Comparison of ENCODE assay signal across 9 cellular contexts in the genomic region with DNA sequence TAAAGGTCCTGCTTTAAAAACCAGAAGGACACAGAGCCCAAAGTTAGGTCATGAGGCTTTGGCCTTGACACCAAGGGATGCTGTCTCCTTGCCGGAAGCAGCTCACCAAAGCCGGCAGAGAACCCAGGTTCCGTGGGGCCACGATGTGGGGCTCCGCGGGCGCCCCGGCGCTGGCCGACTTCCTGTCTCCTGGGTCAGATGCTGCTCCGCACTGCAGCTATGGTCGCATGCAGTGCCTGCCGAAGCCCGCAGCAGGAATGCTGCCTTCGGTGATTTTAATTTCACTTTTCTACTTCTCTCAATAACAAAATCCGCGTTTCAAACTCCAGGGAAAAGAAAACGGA. TPM values are rescaled to one million over a fixed set of nuclear protein-coding genes. Genes with fewer than 3 reads are reported as not detected.
DNase-seq lines count a peak whose midpoint lies in the region; ATAC-seq and TF ChIP-seq lines count a peak whose summit lies in the region.
"Had no signal": no experiment of that assay in that cellular context is flagged by ENCODE, and none has a peak within 500 bp of the region (broad histone marks: within the 10 kb centered on the region; RNA-seq: fewer than 3 reads in every experiment).

No MANE protein-coding gene starts in this region.

- no peak overlapping the region for H4K8ac ChIP-seq in mesendoderm (ENCODE audit: low read depth, low read length)

- no peak overlapping the region for H4K5ac ChIP-seq in mesendoderm (ENCODE audit: low read length)

- H3K56ac ChIP-seq in mesendoderm (ENCODE audit: low read length): peak overlapping the region; percentile 30

- H3K4me1 Mint-ChIP-seq in chondrocyte (ENCODE audit: low read depth): peaks cover 25% of the 10 kb centered on the region

- peaks cover 22% of the 10 kb centered on the region for H3K79me1 ChIP-seq in mesendoderm (ENCODE audit: low read length)

- peak overlapping the region; percentile 99 for H3K27ac ChIP-seq in mesendoderm (ENCODE audit: low read depth, low read length)

- peak overlapping the region; percentile 89 for H3K4me3 Mint-ChIP-seq in chondrocyte (ENCODE audit: unreplicated experiment)

- no peak overlapping the region for H3K4ac ChIP-seq in mesendoderm (ENCODE audit: low read depth, low read length)

- no peaks in the 10 kb centered on the region for H3K9me3 Mint-ChIP-seq in chondrocyte (ENCODE audit: low read depth)

- WGBS in mesendoderm (ENCODE audit: extremely low coverage, insufficient coverage, low lambda C conversion rate): no CpG with 5 or more reads among the region's 18 CpGs

- peaks cover 3% of the 10 kb centered on the region for H3K36me3 ChIP-seq in mesendoderm (ENCODE audit: control insufficient read depth, insufficient read depth, low read length)

- peak overlapping the region; percentile 98 for H3K27ac Mint-ChIP-seq in chondrocyte (ENCODE audit: unreplicated experiment)

- H2BK15ac ChIP-seq in mesendoderm (replicated peaks; ENCODE audit: low read depth): no peak overlapping the region

- peak; percentile 27 to 66 (median 50) for DNase-seq in activated CD4-positive, CD25-positive, alpha-beta regulatory T cell (lab: John Stamatoyannopoulos, UW)
- no peak for DNase-seq in chondrocyte (ENCODE audit: low spot score)
- DNase-seq in mesendoderm: no peak
- DNase-seq in stimulated activated CD8-positive, alpha-beta memory T cell treated with anti-CD3 and anti-CD28 coated beads, Interleukin-7, amount 100 ng/mL, for 4 hours (ENCODE audit: low read depth in 2 of 2): peak; percentile 38 to 49
- no peak for DNase-seq in DMS153 treated with DMSO at 0.1 percent for 48 hours (lab: John Stamatoyannopoulos, UW; ENCODE audit: unreplicated experiment)

- no peak overlapping the region for H2BK120ac ChIP-seq in mesendoderm (ENCODE audit: low read depth, low read length)

- peak overlapping the region; percentile 42 for H3K9ac ChIP-seq in mesendoderm (ENCODE audit: low read length)

- H3K23ac ChIP-seq in mesendoderm (ENCODE audit: low read length): no peak overlapping the region

- H3K4me3 ChIP-seq in mesendoderm (ENCODE audit: low read length): no peak overlapping the region

- no peak overlapping the region for H2BK5ac ChIP-seq in mesendoderm (ENCODE audit: low read length)

- H3K79me2 ChIP-seq in mesendoderm (ENCODE audit: control insufficient read depth, insufficient read depth, low read length): peaks cover 15% of the 10 kb centered on the region

- no peak for TF ChIP-seq CTCF in chondrocyte (IDR thresholded peaks at IDR 0.05)

- H3K4me1 ChIP-seq in mesendoderm (ENCODE audit: control insufficient read depth, low read depth, low read length): peaks cover 5% of the 10 kb centered on the region

- peaks cover 5% of the 10 kb centered on the region for H3K36me3 Mint-ChIP-seq in chondrocyte (ENCODE audit: low read depth)

- ATAC-seq in GM18861 (IDR thresholded peaks at IDR 0.05; ENCODE audit: unreplicated experiment): peak; percentile 41
- ATAC-seq in HG03457 (IDR thresholded peaks at IDR 0.05; ENCODE audit: unreplicated experiment): peak; percentile 21
- ATAC-seq in GM21576 (IDR thresholded peaks at IDR 0.05; ENCODE audit: unreplicated experiment): no peak

- no peaks in the 10 kb centered on the region for H3K27me3 ChIP-seq in mesendoderm (ENCODE audit: insufficient read depth, low read length, poor library complexity)

- no peak overlapping the region for H2AK5ac ChIP-seq in mesendoderm (ENCODE audit: low read length)

- H3K27me3 Mint-ChIP-seq in chondrocyte (ENCODE audit: low read depth): no peaks in the 10 kb centered on the region

- peak overlapping the region; percentile 66 for H3K4me2 ChIP-seq in mesendoderm (ENCODE audit: low read length)

- no peak overlapping the region for H3K18ac ChIP-seq in mesendoderm (ENCODE audit: low read length)

RNA-seq across cellular contexts. Expression of gene OTUB1, which starts 0.5 kb away (rescaled TPM):
- total RNA-seq in chondrocyte: 51.6 to 58.6 TPM (median 52.2 TPM) in 3 replicates
- 82.6 TPM for polyA plus RNA-seq in mesendoderm (2013, experiment 1 of 2)
- 80.4 TPM for polyA plus RNA-seq in mesendoderm (2013, experiment 2 of 2)

RNA-seq across cellular contexts. Expression of gene COX8A, which starts 11.4 kb away (rescaled TPM):
- total RNA-seq in chondrocyte: 220 to 245 TPM (median 240 TPM) in 3 replicates
- 485 TPM for polyA plus RNA-seq in mesendoderm (2013, experiment 1 of 2)
- 460 TPM for polyA plus RNA-seq in mesendoderm (2013, experiment 2 of 2)

RNA-seq across cellular contexts. Expression of gene NAA40, which starts 47.0 kb away (rescaled TPM):
- 17.7 to 28.0 TPM (median 20.8 TPM) in 3 replicates for total RNA-seq in chondrocyte
- polyA plus RNA-seq in mesendoderm (2013, experiment 1 of 2): 20.3 TPM
- 19.6 TPM for polyA plus RNA-seq in mesendoderm (2013, experiment 2 of 2)

RNA-seq across cellular contexts. Expression of gene FLRT1, which starts 49.9 kb away (rescaled TPM):
- total RNA-seq in chondrocyte: 0.12 to 0.31 TPM (median 0.22 TPM) in 3 replicates
- 0.03 TPM for polyA plus RNA-seq in mesendoderm (2013, experiment 1 of 2)
- polyA plus RNA-seq in mesendoderm (2013, experiment 2 of 2): 0.03 TPM
- total RNA-seq: dermis microvascular lymphatic vessel endothelial cell had no signal

Comparison
In these comparisons a context has a peak if more than half of its experiments do, and no peak if none do; other contexts are left out.
1. DNase-seq: peak in activated CD4-positive, CD25-positive, alpha-beta regulatory T cell (4 of 4) and stimulated activated CD8-positive, alpha-beta memory T cell treated with anti-CD3 and anti-CD28 coated beads, Interleukin-7, amount 100 ng/mL, for 4 hours (2 of 2); none in chondrocyte (single experiment), mesendoderm (single experiment) and DMS153 treated with DMSO at 0.1 percent for 48 hours (single experiment).